Comparison of ENCODE assay signal across 23 cellular contexts in the genomic region with DNA sequence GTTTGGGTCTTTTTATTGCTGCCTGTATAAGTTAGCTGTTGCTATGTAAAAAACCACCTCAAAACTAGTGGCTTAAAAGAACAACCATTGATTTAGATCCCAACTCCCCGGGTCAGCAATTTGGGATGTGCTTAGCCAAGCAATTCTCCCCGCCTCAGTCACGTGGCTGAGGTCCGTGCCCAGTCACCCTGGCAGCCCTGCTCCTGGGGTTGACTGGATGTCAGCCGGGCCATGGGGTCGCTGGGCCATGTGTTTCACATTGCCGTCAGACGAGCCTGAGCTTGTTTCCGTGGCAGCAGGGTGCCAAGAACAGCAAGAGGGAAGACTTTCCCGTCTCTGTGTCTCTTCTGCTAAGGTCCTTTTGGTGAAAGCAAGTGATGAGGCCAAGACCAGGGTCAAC.
"Had no signal": no experiment of that assay in that cellular context is flagged by ENCODE, and none has a peak within 500 bp of the region (broad histone marks: within the 10 kb centered on the region; RNA-seq: fewer than 3 reads in every experiment).

No MANE protein-coding gene starts in this region.

- ATAC-seq: activated CD8-positive, alpha-beta T cell treated with anti-CD3 and anti-CD28 coated beads for 36 hours; activated T-helper 17 cell treated with anti-CD3 and anti-CD28 coated beads, Interleukin-2, amount 50 U/mL, for 72 hours; gastroesophageal sphincter; heart left ventricle; mucosa of descending colon; naive thymus-derived CD4-positive, alpha-beta T cell; stimulated activated naive CD8-positive, alpha-beta T cell treated with anti-CD3 and anti-CD28 coated beads, Interleukin-15, amount 100 ng/mL, for 72 hours had no signal

- H3K9me3 ChIP-seq: gastroesophageal sphincter, heart left ventricle, mucosa of descending colon, ovary, upper lobe of left lung had no signal

- H3K4me1 ChIP-seq: heart left ventricle, upper lobe of left lung had no signal

- H3K27me3 ChIP-seq: gastroesophageal sphincter, ovary, upper lobe of left lung had no signal

- H3K4me3 ChIP-seq: gastroesophageal sphincter, heart left ventricle, mucosa of descending colon, ovary, SK-N-MC, upper lobe of left lung had no signal

- DNase-seq: activated B cell treated with CpG ODN at 0.5 μM for 24 hours; activated CD4-positive, alpha-beta T cell treated with anti-CD3 and anti-CD28 coated beads for 4 hours; activated CD8-positive, alpha-beta T cell treated with anti-CD3 and anti-CD28 coated beads for 36 hours; activated naive CD4-positive, alpha-beta T cell; activated naive CD8-positive, alpha-beta T cell treated with anti-CD3 and anti-CD28 coated beads for 36 hours; activated T-cell treated with anti-CD3 and anti-CD28 coated beads, Interleukin-2, amount 50 U/mL, for 1 hour; amygdala; central memory CD4-positive, alpha-beta T cell; cortex of kidney; erythroblast; heart left ventricle; kidney glomerular epithelial cell; mesenchymal stem cell; mucosa of descending colon; naive thymus-derived CD4-positive, alpha-beta T cell; ovary; stimulated activated CD4-positive, alpha-beta T cell treated with anti-CD3 and anti-CD28 coated beads, Interleukin-15, amount 100 ng/mL, for 24 hours; stimulated activated CD4-positive, alpha-beta T cell treated with anti-CD3 and anti-CD28 coated beads, Interleukin-2, amount 100 ng/mL, for 48 hours; stimulated activated naive CD8-positive, alpha-beta T cell treated with anti-CD3 and anti-CD28 coated beads, Interleukin-15, amount 100 ng/mL, for 72 hours had no signal

- H3K27ac ChIP-seq: gastroesophageal sphincter, heart left ventricle, ovary, SK-N-MC, upper lobe of left lung had no signal

- H3K36me3 ChIP-seq: gastroesophageal sphincter, heart left ventricle, ovary, upper lobe of left lung had no signal
